ENCODE assay signal across 19 cellular contexts in genomic region chr1:222833484-222833883, GRCh38. TPM values are rescaled to one million over a fixed set of nuclear protein-coding genes. Genes with fewer than 3 reads are reported as not detected.
DNase-seq lines count a peak whose midpoint lies in the region; ATAC-seq and TF ChIP-seq lines count a peak whose summit lies in the region.
"Had no signal": no experiment of that assay in that cellular context is flagged by ENCODE, and none has a peak within 500 bp of the region (broad histone marks: within the 10 kb centered on the region; RNA-seq: fewer than 3 reads in every experiment).

No MANE protein-coding gene starts in this region.

- peaks cover 17% of the 10 kb centered on the region for H3K36me3 Mint-ChIP-seq in stimulated activated naive CD8-positive, alpha-beta T cell treated with anti-CD3 and anti-CD28 coated beads, Interleukin-15, Interleukin-2, amounts not matched to agents 100 ng/mL and 50 ng/mL, for 24 hours (ENCODE audit: low read depth)
- peaks cover 9% of the 10 kb centered on the region for H3K36me3 Mint-ChIP-seq in memory B cell
- H3K36me3 Mint-ChIP-seq: CD8-positive, alpha-beta T cell had no signal

- peaks cover 4% of the 10 kb centered on the region for H3K4me1 Mint-ChIP-seq in stimulated activated naive CD8-positive, alpha-beta T cell treated with anti-CD3 and anti-CD28 coated beads, Interleukin-15, Interleukin-2, amounts not matched to agents 100 ng/mL and 50 ng/mL, for 24 hours (ENCODE audit: low read depth)
- peaks cover 12% of the 10 kb centered on the region for H3K4me1 Mint-ChIP-seq in memory B cell

- H3K4me3 ChIP-seq in SK-N-SH (ENCODE audit: low read depth in 2 of 2, low read length in 1 of 2), result no peak overlapping the region
- H3K4me3 ChIP-seq: BLaER1 had no signal

- WGBS in SK-N-SH (ENCODE audit: low lambda C conversion rate), result 96% methylated on average over 1 of the region's 1 CpG

- no peaks in the 10 kb centered on the region for H3K9me3 Mint-ChIP-seq in stimulated activated naive CD8-positive, alpha-beta T cell treated with anti-CD3 and anti-CD28 coated beads, Interleukin-15, Interleukin-2, amounts not matched to agents 100 ng/mL and 50 ng/mL, for 24 hours
- H3K9me3 Mint-ChIP-seq in memory B cell, result no peaks in the 10 kb centered on the region
- H3K9me3 Mint-ChIP-seq: CD4-positive, CD25-positive, alpha-beta regulatory T cell; CD8-positive, alpha-beta T cell had no signal

- no peaks in the 10 kb centered on the region for H3K9me2 ChIP-seq in SK-N-SH

- TF ChIP-seq EP300 in SK-N-SH (IDR thresholded peaks at IDR 0.05; ENCODE audit: borderline replicate concordance in 1 of 2, low read depth in 1 of 2, low read length in 1 of 2), result no peak

- H3K79me2 ChIP-seq in SK-N-SH (ENCODE audit: insufficient read depth), result 0 out of 2 replicates have a peak, but pooled peaks cover 3% of the 10 kb centered on the region

- CTCF ChIA-PET in SK-N-SH (lab: Yijun Ruan, JAX), result no interaction called here

- TF ChIP-seq CTCF in SK-N-SH (IDR thresholded peaks at IDR 0.05), result no peak

- H3K4me2 ChIP-seq in SK-N-SH, result no peak overlapping the region
- H3K4me2 ChIP-seq: BLaER1 had no signal

- no peaks in the 10 kb centered on the region for H3K9me3 ChIP-seq in SK-N-SH
- H3K9me3 ChIP-seq: BLaER1, Caco-2 had no signal

- peaks cover 4 to 5% of the 10 kb centered on the region in 2 experiments for H3K36me3 ChIP-seq in SK-N-SH (replicated peaks in 1 of 2; ENCODE audit: control insufficient read depth in 1 of 2, insufficient read depth in 2 of 2, low read length in 1 of 2)
- H3K36me3 ChIP-seq: BLaER1 had no signal

- H3K27ac ChIP-seq in SK-N-SH (ENCODE audit: low read depth in 2 of 2, low read length in 1 of 2), result no peak overlapping the region
- H3K27ac ChIP-seq: 22Rv1, BLaER1, C4-2B had no signal

- no peak overlapping the region for H3K4me3 Mint-ChIP-seq in stimulated activated naive CD8-positive, alpha-beta T cell treated with anti-CD3 and anti-CD28 coated beads, Interleukin-15, Interleukin-2, amounts not matched to agents 100 ng/mL and 50 ng/mL, for 24 hours
- no peak overlapping the region for H3K4me3 Mint-ChIP-seq in memory B cell
- H3K4me3 Mint-ChIP-seq: B cell; CD4-positive, CD25-positive, alpha-beta regulatory T cell; CD8-positive, alpha-beta T cell had no signal

- peaks cover 7% of the 10 kb centered on the region for H3F3A ChIP-seq in SK-N-SH (replicated peaks; ENCODE audit: insufficient read depth)

- H3K4me1 ChIP-seq in SK-N-SH (ENCODE audit: control insufficient read depth in 1 of 2, insufficient read depth in 2 of 2, low read depth in 1 of 2, low read length in 1 of 2), result peaks cover 4 to 6% of the 10 kb centered on the region in 2 experiments; a peak in 1 of 4 replicates
- H3K4me1 ChIP-seq: BLaER1 had no signal

- H3K9ac ChIP-seq in SK-N-SH, result no peak overlapping the region
- H3K9ac ChIP-seq: BLaER1 had no signal

- POLR2A ChIA-PET in SK-N-SH (lab: Yijun Ruan, JAX), result no interaction called here

- H3K27me3 Mint-ChIP-seq in stimulated activated naive CD8-positive, alpha-beta T cell treated with anti-CD3 and anti-CD28 coated beads, Interleukin-15, Interleukin-2, amounts not matched to agents 100 ng/mL and 50 ng/mL, for 24 hours, result no peaks in the 10 kb centered on the region
- no peaks in the 10 kb centered on the region for H3K27me3 Mint-ChIP-seq in memory B cell
- H3K27me3 Mint-ChIP-seq: B cell; CD4-positive, CD25-positive, alpha-beta regulatory T cell had no signal

- H4K20me1 ChIP-seq in SK-N-SH (ENCODE audit: insufficient read depth), result no peaks in the 10 kb centered on the region
- H4K20me1 ChIP-seq: BLaER1 had no signal

- DNase-seq in stimulated activated naive CD8-positive, alpha-beta T cell treated with anti-CD3 and anti-CD28 coated beads, Interleukin-15, Interleukin-2, amounts not matched to agents 100 U/mL and 50 U/mL, for 24 hours, result no peak
- DNase-seq in SK-N-SH (no peak), memory B cell (ENCODE audit: low spot score in 2 of 2) (no peak), cortex of kidney (lab: John Stamatoyannopoulos, UW) (no peak), cerebellar cortex (ENCODE audit: low spot score) (no peak)
- no peak for DNase-seq in activated CD4-positive, CD25-positive, alpha-beta regulatory T cell treated with anti-CD3 and anti-CD28 coated beads, Interleukin-2, amount 50 U/mL, for 72 hours
- DNase-seq: Caco-2; CD4-positive, CD25-positive, alpha-beta regulatory T cell; CD8-positive, alpha-beta T cell; DMS153; DND-41; H7; HCEC 1CT had no signal

- no peak for TF ChIP-seq RAD21 in SK-N-SH (IDR thresholded peaks at IDR 0.05; ENCODE audit: low read length)

- peak overlapping the region; percentile 19 for H3K27ac Mint-ChIP-seq in stimulated activated naive CD8-positive, alpha-beta T cell treated with anti-CD3 and anti-CD28 coated beads, Interleukin-15, Interleukin-2, amounts not matched to agents 100 ng/mL and 50 ng/mL, for 24 hours
- H3K27ac Mint-ChIP-seq in memory B cell, result peak overlapping the region; percentile 57
- H3K27ac Mint-ChIP-seq: B cell; CD8-positive, alpha-beta T cell had no signal

- ATAC-seq in stimulated activated naive CD8-positive, alpha-beta T cell treated with anti-CD3 and anti-CD28 coated beads, Interleukin-15, Interleukin-2, amounts not matched to agents 100 U/mL and 50 U/mL, for 24 hours, result no peak
- no peak for ATAC-seq in memory B cell (ENCODE audit: low read depth)
- ATAC-seq in GM21367 (IDR thresholded peaks at IDR 0.05; ENCODE audit: unreplicated experiment), result no peak
- ATAC-seq: CD8-positive, alpha-beta T cell had no signal

- no peaks in the 10 kb centered on the region for H3K27me3 ChIP-seq in SK-N-SH (ENCODE audit: insufficient read depth)
- H3K27me3 ChIP-seq: BLaER1 had no signal

- H2AFZ ChIP-seq in SK-N-SH (ENCODE audit: low read depth), result no peak overlapping the region

TF ChIP-seq in SK-N-SH, 30 proteins besides CTCF, POLR2A, EP300 and RAD21:
- no peak for TF ChIP-seq NRF1 (IDR thresholded peaks at IDR 0.05; ENCODE audit: low read depth, low read length)
- 0 out of 2 replicates have a peak, but pooled peaks have one; percentile 4 for TF ChIP-seq PBX3 (IDR thresholded peaks at IDR 0.05)

RNA-seq across cellular contexts. Expression of gene DISP1, which starts 18.6 kb away (rescaled TPM):
- polyA plus RNA-seq in SK-N-SH (2012; rRNA removed), result 4.4 and 5.9 TPM in 2 replicates
- 3.3 and 4.1 TPM in 2 replicates for polyA plus RNA-seq in SK-N-SH (2012; cell fraction: cytosol; rRNA removed)
- 6.4 and 11.0 TPM in 2 replicates for polyA plus RNA-seq in SK-N-SH (2012; cell fraction: nucleus; rRNA removed)
